Comparison of ENCODE assay signal across 1 cellular context in the genomic region with DNA sequence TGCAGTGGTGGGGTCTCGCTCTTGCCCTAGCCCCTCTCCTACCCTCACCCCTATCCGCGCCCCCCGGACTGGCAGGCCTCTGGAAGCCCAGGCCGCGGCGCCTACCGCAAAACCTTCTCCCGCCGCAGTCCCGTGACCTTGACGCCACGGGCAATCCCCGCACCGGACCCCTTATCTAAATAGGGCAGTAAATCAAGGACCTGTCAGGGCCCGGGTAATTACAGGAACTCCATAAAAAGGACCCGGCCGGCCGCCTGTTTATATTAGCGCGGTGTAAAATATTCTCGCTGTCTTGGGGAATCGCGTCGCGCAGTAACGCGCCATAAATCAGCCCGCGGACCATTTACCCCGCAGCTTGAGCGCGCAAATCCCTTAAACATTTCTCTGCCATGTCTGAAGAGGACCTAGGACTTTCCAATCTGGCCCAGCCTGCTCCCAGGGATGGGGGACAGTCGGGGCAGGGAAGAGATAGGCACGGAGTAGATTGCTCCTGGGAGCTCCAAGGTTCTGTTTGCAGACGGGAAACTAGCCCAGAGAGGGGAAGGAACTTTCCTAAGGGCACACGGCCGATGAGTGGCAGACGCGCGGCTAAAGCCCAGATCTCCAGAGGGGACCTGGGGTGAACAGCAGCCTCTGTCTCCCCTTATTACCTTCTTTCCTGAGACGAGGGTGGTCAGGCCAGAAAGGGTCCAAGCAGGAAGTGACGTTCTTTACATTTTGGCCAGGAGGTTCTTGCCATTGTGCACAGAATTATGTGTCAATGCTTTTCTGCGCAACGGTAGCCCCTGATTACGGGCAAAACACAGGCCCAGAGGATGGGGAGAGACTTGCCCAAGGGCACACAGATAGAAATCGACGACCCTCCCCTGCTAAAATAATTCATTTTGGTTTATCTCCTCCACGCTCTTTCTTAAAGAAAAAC.
TF ChIP-seq lines count a peak whose summit lies in the region.

No MANE protein-coding gene starts in this region.

TF ChIP-seq in WTC11, 78 proteins besides CTCF, POLR2A, EP300 and RAD21 (continued from another document):
- TF ChIP-seq, protein P1, sequence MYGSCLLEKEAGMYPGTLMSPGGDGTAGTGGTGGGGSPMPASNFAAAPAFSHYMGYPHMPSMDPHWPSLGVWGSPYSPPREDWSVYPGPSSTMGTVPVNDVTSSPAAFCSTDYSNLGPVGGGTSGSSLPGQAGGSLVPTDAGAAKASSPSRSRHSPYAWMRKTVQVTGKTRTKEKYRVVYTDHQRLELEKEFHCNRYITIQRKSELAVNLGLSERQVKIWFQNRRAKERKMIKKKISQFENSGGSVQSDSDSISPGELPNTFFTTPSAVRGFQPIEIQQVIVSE (CRISPR knock-in tag; IDR thresholded peaks at IDR 0.05; ENCODE audit: borderline replicate concordance): no peak
- TF ChIP-seq GTF2I (CRISPR knock-in tag; conservative IDR thresholded peaks at IDR 0.05) (no peak), ZBTB21 (CRISPR knock-in tag; IDR thresholded peaks at IDR 0.05; ENCODE audit: borderline replicate concordance) (no peak), ZNF423 (CRISPR knock-in tag; IDR thresholded peaks at IDR 0.05) (no peak)
- TF ChIP-seq, protein P2, sequence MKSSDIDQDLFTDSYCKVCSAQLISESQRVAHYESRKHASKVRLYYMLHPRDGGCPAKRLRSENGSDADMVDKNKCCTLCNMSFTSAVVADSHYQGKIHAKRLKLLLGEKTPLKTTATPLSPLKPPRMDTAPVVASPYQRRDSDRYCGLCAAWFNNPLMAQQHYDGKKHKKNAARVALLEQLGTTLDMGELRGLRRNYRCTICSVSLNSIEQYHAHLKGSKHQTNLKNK (CRISPR knock-in tag; IDR thresholded peaks at IDR 0.05): no peak
- TF ChIP-seq, protein P3, sequence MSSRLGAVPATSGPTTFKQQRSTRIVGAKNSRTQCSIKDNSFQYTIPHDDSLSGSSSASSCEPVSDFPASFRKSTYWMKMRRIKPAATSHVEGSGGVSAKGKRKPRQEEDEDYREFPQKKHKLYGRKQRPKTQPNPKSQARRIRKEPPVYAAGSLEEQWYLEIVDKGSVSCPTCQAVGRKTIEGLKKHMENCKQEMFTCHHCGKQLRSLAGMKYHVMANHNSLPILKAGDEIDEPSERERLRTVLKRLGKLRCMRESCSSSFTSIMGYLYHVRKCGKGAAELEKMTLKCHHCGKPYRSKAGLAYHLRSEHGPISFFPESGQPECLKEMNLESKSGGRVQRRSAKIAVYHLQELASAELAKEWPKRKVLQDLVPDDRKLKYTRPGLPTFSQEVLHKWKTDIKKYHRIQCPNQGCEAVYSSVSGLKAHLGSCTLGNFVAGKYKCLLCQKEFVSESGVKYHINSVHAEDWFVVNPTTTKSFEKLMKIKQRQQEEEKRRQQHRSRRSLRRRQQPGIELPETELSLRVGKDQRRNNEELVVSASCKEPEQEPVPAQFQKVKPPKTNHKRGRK (CRISPR knock-in tag; IDR thresholded peaks at IDR 0.05; ENCODE audit: borderline replicate concordance): no peak
- TF ChIP-seq, protein P4, sequence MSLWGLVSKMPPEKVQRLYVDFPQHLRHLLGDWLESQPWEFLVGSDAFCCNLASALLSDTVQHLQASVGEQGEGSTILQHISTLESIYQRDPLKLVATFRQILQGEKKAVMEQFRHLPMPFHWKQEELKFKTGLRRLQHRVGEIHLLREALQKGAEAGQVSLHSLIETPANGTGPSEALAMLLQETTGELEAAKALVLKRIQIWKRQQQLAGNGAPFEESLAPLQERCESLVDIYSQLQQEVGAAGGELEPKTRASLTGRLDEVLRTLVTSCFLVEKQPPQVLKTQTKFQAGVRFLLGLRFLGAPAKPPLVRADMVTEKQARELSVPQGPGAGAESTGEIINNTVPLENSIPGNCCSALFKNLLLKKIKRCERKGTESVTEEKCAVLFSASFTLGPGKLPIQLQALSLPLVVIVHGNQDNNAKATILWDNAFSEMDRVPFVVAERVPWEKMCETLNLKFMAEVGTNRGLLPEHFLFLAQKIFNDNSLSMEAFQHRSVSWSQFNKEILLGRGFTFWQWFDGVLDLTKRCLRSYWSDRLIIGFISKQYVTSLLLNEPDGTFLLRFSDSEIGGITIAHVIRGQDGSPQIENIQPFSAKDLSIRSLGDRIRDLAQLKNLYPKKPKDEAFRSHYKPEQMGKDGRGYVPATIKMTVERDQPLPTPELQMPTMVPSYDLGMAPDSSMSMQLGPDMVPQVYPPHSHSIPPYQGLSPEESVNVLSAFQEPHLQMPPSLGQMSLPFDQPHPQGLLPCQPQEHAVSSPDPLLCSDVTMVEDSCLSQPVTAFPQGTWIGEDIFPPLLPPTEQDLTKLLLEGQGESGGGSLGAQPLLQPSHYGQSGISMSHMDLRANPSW (CRISPR knock-in tag; conservative IDR thresholded peaks at IDR 0.05; ENCODE audit: low read depth): no peak
